Comparison of ENCODE assay signal across 1 cellular context in the genomic region with DNA sequence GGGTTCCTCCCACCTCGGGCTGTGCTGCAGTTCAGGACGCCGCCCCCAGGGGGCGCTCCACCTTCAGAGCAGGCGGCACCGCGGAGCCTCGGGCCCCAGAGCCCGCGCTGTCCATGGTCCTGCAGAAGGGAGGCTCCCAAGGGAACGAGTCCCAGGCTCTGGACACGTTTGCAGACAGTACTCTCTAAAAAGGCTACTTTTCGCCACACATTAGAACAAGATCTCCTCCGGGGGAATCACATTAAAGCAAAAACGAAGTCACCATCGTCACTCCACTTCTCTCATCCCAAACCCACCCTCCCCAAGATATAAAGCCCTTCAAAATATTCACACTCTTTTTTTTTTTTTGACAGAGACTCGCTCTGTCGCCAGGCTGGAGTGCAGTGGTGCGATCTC.
TF ChIP-seq lines count a peak whose summit lies in the region.

No MANE protein-coding gene starts in this region.

TF ChIP-seq in HepG2, 621 proteins besides CTCF, POLR2A, EP300 and RAD21 (continued from another document and continues in another):
- TF ChIP-seq TAF15 (IDR thresholded peaks at IDR 0.05; ENCODE audit: low read depth, low read length, poor library complexity, severe bottlenecking): peak; percentile 83
- TF ChIP-seq FOXM1 (CRISPR knock-in tag; IDR thresholded peaks at IDR 0.05): peak; percentile 93; the same call in 1 of the 2 replicates
- peak; percentile 92; the same call in 1 of the 2 replicates for TF ChIP-seq ZNF619 (CRISPR knock-in tag; IDR thresholded peaks at IDR 0.05)
- TF ChIP-seq NONO (IDR thresholded peaks at IDR 0.05): no peak
- TF ChIP-seq NONO (CRISPR knock-in tag; conservative IDR thresholded peaks at IDR 0.05): no peak
- TF ChIP-seq TRIM24 (CRISPR knock-in tag; IDR thresholded peaks at IDR 0.05): no peak
- TF ChIP-seq, protein P1, sequence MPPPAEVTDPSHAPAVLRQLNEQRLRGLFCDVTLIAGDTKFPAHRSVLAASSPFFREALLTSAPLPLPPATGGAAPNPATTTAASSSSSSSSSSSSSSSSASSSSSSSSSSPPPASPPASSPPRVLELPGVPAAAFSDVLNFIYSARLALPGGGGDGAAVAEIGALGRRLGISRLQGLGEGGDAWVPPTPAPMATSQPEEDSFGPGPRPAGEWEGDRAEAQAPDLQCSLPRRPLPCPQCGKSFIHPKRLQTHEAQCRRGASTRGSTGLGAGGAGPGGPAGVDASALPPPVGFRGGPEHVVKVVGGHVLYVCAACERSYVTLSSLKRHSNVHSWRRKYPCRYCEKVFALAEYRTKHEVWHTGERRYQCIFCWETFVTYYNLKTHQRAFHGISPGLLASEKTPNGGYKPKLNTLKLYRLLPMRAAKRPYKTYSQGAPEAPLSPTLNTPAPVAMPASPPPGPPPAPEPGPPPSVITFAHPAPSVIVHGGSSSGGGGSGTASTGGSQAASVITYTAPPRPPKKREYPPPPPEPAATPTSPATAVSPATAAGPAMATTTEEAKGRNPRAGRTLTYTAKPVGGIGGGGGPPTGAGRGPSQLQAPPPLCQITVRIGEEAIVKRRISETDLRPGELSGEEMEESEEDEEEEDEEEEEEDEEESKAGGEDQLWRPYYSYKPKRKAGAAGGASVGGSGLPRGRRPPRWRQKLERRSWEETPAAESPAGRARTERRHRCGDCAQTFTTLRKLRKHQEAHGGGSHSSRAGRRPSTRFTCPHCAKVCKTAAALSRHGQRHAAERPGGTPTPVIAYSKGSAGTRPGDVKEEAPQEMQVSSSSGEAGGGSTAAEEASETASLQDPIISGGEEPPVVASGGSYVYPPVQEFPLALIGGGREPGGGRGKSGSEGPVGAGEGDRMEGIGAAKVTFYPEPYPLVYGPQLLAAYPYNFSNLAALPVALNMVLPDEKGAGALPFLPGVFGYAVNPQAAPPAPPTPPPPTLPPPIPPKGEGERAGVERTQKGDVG (CRISPR knock-in tag; IDR thresholded peaks at IDR 0.05; ENCODE audit: borderline replicate concordance): peak; percentile 74; the same call in 1 of the 2 replicates
- no peak for TF ChIP-seq ARNT (IDR thresholded peaks at IDR 0.05)
- peak; percentile 97 for TF ChIP-seq NFKBIZ (CRISPR knock-in tag; IDR thresholded peaks at IDR 0.05)
- TF ChIP-seq IKZF4 (CRISPR knock-in tag; IDR thresholded peaks at IDR 0.05; ENCODE audit: borderline replicate concordance, low read depth, not compliant biosample characterization): peak; percentile 97
- peak; percentile 92 for TF ChIP-seq ZNF12 (CRISPR knock-in tag; IDR thresholded peaks at IDR 0.05)
- no peak for TF ChIP-seq NCOA1 (CRISPR knock-in tag; IDR thresholded peaks at IDR 0.05)
- TF ChIP-seq ZNF10 (CRISPR knock-in tag; IDR thresholded peaks at IDR 0.05; ENCODE audit: borderline replicate concordance, low read depth): no peak
- TF ChIP-seq MTA1 (CRISPR knock-in tag; IDR thresholded peaks at IDR 0.05; ENCODE audit: borderline replicate concordance): no peak
- peak; percentile 59; the same call in 1 of the 2 replicates for TF ChIP-seq YEATS4 (CRISPR knock-in tag; IDR thresholded peaks at IDR 0.05; ENCODE audit: borderline replicate concordance)
- TF ChIP-seq, protein P2, sequence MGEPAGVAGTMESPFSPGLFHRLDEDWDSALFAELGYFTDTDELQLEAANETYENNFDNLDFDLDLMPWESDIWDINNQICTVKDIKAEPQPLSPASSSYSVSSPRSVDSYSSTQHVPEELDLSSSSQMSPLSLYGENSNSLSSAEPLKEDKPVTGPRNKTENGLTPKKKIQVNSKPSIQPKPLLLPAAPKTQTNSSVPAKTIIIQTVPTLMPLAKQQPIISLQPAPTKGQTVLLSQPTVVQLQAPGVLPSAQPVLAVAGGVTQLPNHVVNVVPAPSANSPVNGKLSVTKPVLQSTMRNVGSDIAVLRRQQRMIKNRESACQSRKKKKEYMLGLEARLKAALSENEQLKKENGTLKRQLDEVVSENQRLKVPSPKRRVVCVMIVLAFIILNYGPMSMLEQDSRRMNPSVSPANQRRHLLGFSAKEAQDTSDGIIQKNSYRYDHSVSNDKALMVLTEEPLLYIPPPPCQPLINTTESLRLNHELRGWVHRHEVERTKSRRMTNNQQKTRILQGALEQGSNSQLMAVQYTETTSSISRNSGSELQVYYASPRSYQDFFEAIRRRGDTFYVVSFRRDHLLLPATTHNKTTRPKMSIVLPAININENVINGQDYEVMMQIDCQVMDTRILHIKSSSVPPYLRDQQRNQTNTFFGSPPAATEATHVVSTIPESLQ (CRISPR knock-in tag; conservative IDR thresholded peaks at IDR 0.05): peak; percentile 99
- TF ChIP-seq RCOR2 (CRISPR knock-in tag; IDR thresholded peaks at IDR 0.05): no peak
- peak; percentile 99 for TF ChIP-seq SP140L (CRISPR knock-in tag; IDR thresholded peaks at IDR 0.05; ENCODE audit: borderline replicate concordance)
- TF ChIP-seq ARHGAP35 (CRISPR knock-in tag; IDR thresholded peaks at IDR 0.05; ENCODE audit: borderline replicate concordance): peak; percentile 99
- TF ChIP-seq BORCS8-MEF2B (CRISPR knock-in tag; IDR thresholded peaks at IDR 0.05): peak; percentile 99
- peak; percentile 100 for TF ChIP-seq ERF (CRISPR knock-in tag; IDR thresholded peaks at IDR 0.05)
- TF ChIP-seq RFXAP (CRISPR knock-in tag; IDR thresholded peaks at IDR 0.05; ENCODE audit: borderline replicate concordance): peak; percentile 86
- no peak for TF ChIP-seq PHB2 (IDR thresholded peaks at IDR 0.05; ENCODE audit: partially characterized antibody)
- TF ChIP-seq ZSCAN12 (CRISPR knock-in tag; IDR thresholded peaks at IDR 0.05): peak; percentile 99
- peak; percentile 96 for TF ChIP-seq FLYWCH1 (CRISPR knock-in tag; IDR thresholded peaks at IDR 0.05)
- peak; percentile 93; the same call in 1 of the 2 replicates for TF ChIP-seq ZNF235 (CRISPR knock-in tag; IDR thresholded peaks at IDR 0.05; ENCODE audit: borderline replicate concordance)
- no peak for TF ChIP-seq DPF2 (CRISPR knock-in tag; IDR thresholded peaks at IDR 0.05; ENCODE audit: borderline replicate concordance, low read depth)
- TF ChIP-seq, protein P3, sequence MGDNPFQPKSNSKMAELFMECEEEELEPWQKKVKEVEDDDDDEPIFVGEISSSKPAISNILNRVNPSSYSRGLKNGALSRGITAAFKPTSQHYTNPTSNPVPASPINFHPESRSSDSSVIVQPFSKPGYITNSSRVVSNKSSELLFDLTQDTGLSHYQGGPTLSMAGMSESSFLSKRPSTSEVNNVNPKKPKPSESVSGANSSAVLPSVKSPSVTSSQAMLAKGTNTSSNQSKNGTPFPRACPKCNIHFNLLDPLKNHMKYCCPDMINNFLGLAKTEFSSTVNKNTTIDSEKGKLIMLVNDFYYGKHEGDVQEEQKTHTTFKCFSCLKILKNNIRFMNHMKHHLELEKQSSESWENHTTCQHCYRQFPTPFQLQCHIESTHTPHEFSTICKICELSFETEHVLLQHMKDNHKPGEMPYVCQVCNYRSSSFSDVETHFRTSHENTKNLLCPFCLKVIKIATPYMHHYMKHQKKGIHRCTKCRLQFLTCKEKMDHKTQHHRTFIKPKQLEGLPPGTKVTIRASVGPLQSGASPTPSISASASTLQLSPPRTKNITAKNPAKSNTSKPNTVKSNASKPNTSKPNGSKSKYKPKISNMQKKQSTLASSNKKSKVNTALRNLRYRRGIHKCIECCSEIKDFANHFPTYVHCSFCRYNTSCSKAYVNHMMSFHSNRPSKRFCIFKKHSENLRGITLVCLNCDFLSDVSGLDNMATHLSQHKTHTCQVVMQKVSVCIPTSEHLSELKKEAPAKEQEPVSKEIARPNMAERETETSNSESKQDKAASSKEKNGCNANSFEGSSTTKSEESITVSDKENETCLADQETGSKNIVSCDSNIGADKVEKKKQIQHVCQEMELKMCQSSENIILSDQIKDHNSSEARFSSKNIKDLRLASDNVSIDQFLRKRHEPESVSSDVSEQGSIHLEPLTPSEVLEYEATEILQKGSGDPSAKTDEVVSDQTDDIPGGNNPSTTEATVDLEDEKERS (CRISPR knock-in tag; IDR thresholded peaks at IDR 0.05): peak; percentile 96
- TF ChIP-seq ZSCAN22 (CRISPR knock-in tag; IDR thresholded peaks at IDR 0.05): 0 out of 2 replicates have a peak, but pooled peaks have one; percentile 37
- TF ChIP-seq ZNF589 (CRISPR knock-in tag; conservative IDR thresholded peaks at IDR 0.05): peak; percentile 96
- TF ChIP-seq MLLT10 (CRISPR knock-in tag; IDR thresholded peaks at IDR 0.05): no peak
- TF ChIP-seq RBM22 (optimal IDR thresholded peaks at IDR 0.05; ENCODE audit: low read length): no peak
- TF ChIP-seq NFKB2 (CRISPR knock-in tag; IDR thresholded peaks at IDR 0.05; ENCODE audit: borderline replicate concordance): peak; percentile 100
- no peak for TF ChIP-seq ZEB1 (IDR thresholded peaks at IDR 0.05; ENCODE audit: insufficient replicate concordance, low read depth)
- peak; percentile 76 for TF ChIP-seq SP4 (CRISPR knock-in tag; IDR thresholded peaks at IDR 0.05)
- peak; percentile 95; the same call in 1 of the 2 replicates for TF ChIP-seq ZNF615 (CRISPR knock-in tag; IDR thresholded peaks at IDR 0.05; ENCODE audit: borderline replicate concordance)
- TF ChIP-seq ADNP (CRISPR knock-in tag; IDR thresholded peaks at IDR 0.05): no peak
- TF ChIP-seq SNAI1 (CRISPR knock-in tag; IDR thresholded peaks at IDR 0.05; ENCODE audit: borderline replicate concordance): peak; percentile 91; the same call in 1 of the 2 replicates
- peak; percentile 98; the same call in 1 of the 2 replicates for TF ChIP-seq ZBTB20 (CRISPR knock-in tag; IDR thresholded peaks at IDR 0.05; ENCODE audit: borderline replicate concordance, low read depth)
- peak; percentile 96 for TF ChIP-seq ZFYVE20 (CRISPR knock-in tag; IDR thresholded peaks at IDR 0.05; ENCODE audit: borderline replicate concordance, low read depth)
- no peak for TF ChIP-seq GABPA (IDR thresholded peaks at IDR 0.05; ENCODE audit: low read depth, low read length)
- TF ChIP-seq GABPA (CRISPR knock-in tag; IDR thresholded peaks at IDR 0.05; ENCODE audit: low read depth): peak; percentile 30; the same call in 1 of the 2 replicates
- peak; percentile 99; the same call in 1 of the 2 replicates for TF ChIP-seq ZNF558 (CRISPR knock-in tag; IDR thresholded peaks at IDR 0.05; ENCODE audit: borderline replicate concordance)
- TF ChIP-seq, protein P4, sequence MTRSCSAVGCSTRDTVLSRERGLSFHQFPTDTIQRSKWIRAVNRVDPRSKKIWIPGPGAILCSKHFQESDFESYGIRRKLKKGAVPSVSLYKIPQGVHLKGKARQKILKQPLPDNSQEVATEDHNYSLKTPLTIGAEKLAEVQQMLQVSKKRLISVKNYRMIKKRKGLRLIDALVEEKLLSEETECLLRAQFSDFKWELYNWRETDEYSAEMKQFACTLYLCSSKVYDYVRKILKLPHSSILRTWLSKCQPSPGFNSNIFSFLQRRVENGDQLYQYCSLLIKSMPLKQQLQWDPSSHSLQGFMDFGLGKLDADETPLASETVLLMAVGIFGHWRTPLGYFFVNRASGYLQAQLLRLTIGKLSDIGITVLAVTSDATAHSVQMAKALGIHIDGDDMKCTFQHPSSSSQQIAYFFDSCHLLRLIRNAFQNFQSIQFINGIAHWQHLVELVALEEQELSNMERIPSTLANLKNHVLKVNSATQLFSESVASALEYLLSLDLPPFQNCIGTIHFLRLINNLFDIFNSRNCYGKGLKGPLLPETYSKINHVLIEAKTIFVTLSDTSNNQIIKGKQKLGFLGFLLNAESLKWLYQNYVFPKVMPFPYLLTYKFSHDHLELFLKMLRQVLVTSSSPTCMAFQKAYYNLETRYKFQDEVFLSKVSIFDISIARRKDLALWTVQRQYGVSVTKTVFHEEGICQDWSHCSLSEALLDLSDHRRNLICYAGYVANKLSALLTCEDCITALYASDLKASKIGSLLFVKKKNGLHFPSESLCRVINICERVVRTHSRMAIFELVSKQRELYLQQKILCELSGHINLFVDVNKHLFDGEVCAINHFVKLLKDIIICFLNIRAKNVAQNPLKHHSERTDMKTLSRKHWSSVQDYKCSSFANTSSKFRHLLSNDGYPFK (CRISPR knock-in tag; IDR thresholded peaks at IDR 0.05; ENCODE audit: borderline replicate concordance): peak; percentile 71; the same call in 1 of the 2 replicates
- TF ChIP-seq TCF7 (IDR thresholded peaks at IDR 0.05; ENCODE audit: low read depth): no peak
- no peak for TF ChIP-seq NCOA5 (CRISPR knock-in tag; IDR thresholded peaks at IDR 0.05)
- TF ChIP-seq ZNF660 (CRISPR knock-in tag; IDR thresholded peaks at IDR 0.05; ENCODE audit: borderline replicate concordance, low read depth): 0 out of 2 replicates have a peak, but pooled peaks have one; percentile 61
- TF ChIP-seq ZNF776 (CRISPR knock-in tag; IDR thresholded peaks at IDR 0.05): peak; percentile 85; the same call in 1 of the 2 replicates
- no peak for TF ChIP-seq SNRNP70 (IDR thresholded peaks at IDR 0.05; ENCODE audit: low read depth, low read length)
- no peak for TF ChIP-seq CHD4 (IDR thresholded peaks at IDR 0.05; ENCODE audit: borderline replicate concordance, low read length)
- TF ChIP-seq CREB1 (IDR thresholded peaks at IDR 0.05): no peak
- TF ChIP-seq CREB1 (CRISPR knock-in tag; IDR thresholded peaks at IDR 0.05): no peak
- peak; percentile 99 for TF ChIP-seq STAT5B (CRISPR knock-in tag; IDR thresholded peaks at IDR 0.05)
- TF ChIP-seq, protein P5, sequence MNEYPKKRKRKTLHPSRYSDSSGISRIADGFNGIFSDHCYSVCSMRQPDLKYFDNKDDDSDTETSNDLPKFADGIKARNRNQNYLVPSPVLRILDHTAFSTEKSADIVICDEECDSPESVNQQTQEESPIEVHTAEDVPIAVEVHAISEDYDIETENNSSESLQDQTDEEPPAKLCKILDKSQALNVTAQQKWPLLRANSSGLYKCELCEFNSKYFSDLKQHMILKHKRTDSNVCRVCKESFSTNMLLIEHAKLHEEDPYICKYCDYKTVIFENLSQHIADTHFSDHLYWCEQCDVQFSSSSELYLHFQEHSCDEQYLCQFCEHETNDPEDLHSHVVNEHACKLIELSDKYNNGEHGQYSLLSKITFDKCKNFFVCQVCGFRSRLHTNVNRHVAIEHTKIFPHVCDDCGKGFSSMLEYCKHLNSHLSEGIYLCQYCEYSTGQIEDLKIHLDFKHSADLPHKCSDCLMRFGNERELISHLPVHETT (CRISPR knock-in tag; conservative IDR thresholded peaks at IDR 0.05): peak; percentile 90
- TF ChIP-seq MEIS1 (CRISPR knock-in tag; IDR thresholded peaks at IDR 0.05; ENCODE audit: borderline replicate concordance): peak; percentile 86; the same call in 1 of the 2 replicates
- peak; percentile 98 for TF ChIP-seq ISX (CRISPR knock-in tag; conservative IDR thresholded peaks at IDR 0.05)
- TF ChIP-seq TCF7L2 (IDR thresholded peaks at IDR 0.05; ENCODE audit: low read depth, low read length): no peak
- TF ChIP-seq ZNF569 (CRISPR knock-in tag; IDR thresholded peaks at IDR 0.05; ENCODE audit: borderline replicate concordance): no peak
- TF ChIP-seq SNAPC2 (CRISPR knock-in tag; IDR thresholded peaks at IDR 0.05): peak; percentile 94
- no peak for TF ChIP-seq SOX13 (IDR thresholded peaks at IDR 0.05)
- peak in 1 of 2 experiments; percentile 78; a peak in 2 of 4 replicates for TF ChIP-seq SOX13 (CRISPR knock-in tag; conservative IDR thresholded peaks at IDR 0.05 in 1 of 2, IDR thresholded peaks at IDR 0.05 in 1 of 2)
- no peak for TF ChIP-seq KDM5A (IDR thresholded peaks at IDR 0.05; ENCODE audit: borderline replicate concordance, low read length)
- TF ChIP-seq GATAD2A (CRISPR knock-in tag; IDR thresholded peaks at IDR 0.05): peak; percentile 75
- no peak for TF ChIP-seq RFX1 (IDR thresholded peaks at IDR 0.05)
- TF ChIP-seq ONECUT2 (CRISPR knock-in tag; IDR thresholded peaks at IDR 0.05): peak; percentile 78; the same call in 1 of the 2 replicates
